ENCODE assay signal across 8 cellular contexts in genomic region chr11:73072935-73073481, GRCh38.
A peak's percentile ranks its signal among the peaks of the same experiment; 100 is the strongest.
DNase-seq lines count a peak whose midpoint lies in the region; ATAC-seq and TF ChIP-seq lines count a peak whose summit lies in the region.

No MANE protein-coding gene starts in this region.

- H3F3A ChIP-seq in Loucy (ENCODE audit: low read depth), result peaks cover 8% of the 10 kb centered on the region; the same call in 1 of the 2 replicates

- H3K79me2 ChIP-seq in Loucy (ENCODE audit: insufficient read depth, low read length), result peaks cover 96% of the 10 kb centered on the region

- H3K9ac ChIP-seq in Loucy (ENCODE audit: low read depth, low read length, poor library complexity, severe bottlenecking) (no peak overlapping the region), muscle layer of colon (ENCODE audit: low read length) (peak overlapping the region; percentile 4)

- H3K4me3 ChIP-seq in Loucy (ENCODE audit: low read length, poor library complexity, severe bottlenecking) (peak overlapping the region; percentile 27), muscle layer of colon (ENCODE audit: low read depth in 1 of 2, low read length in 2 of 2) (peak overlapping the region in 1 of 2 donors; percentile 6)

- H4K20me1 ChIP-seq in Loucy (ENCODE audit: insufficient read depth, low read length, poor library complexity, severe bottlenecking), result peaks cover 71% of the 10 kb centered on the region

- POLR2A ChIA-PET in HEK293T (lab: Yijun Ruan, JAX), result no interaction called here

- peak overlapping the region; percentile 63 for H3K4me2 ChIP-seq in Loucy (ENCODE audit: low read depth, low read length, poor library complexity, severe bottlenecking)

- peaks cover 23% of the 10 kb centered on the region for H3K36me3 ChIP-seq in Loucy (ENCODE audit: insufficient read depth, low read length)
- H3K36me3 ChIP-seq in muscle layer of colon (ENCODE audit: insufficient read depth, low read length), result no peaks in the 10 kb centered on the region

- H3K4me1 ChIP-seq in Loucy (ENCODE audit: insufficient read depth, low read length, poor library complexity, severe bottlenecking) (peaks cover 19% of the 10 kb centered on the region), muscle layer of colon (ENCODE audit: insufficient read depth, low read length) (peaks cover 19% of the 10 kb centered on the region)

- peak; percentile 64 for ATAC-seq in GM21367 (IDR thresholded peaks at IDR 0.05; ENCODE audit: unreplicated experiment)
- no peak for ATAC-seq in HG02973 (IDR thresholded peaks at IDR 0.05; ENCODE audit: unreplicated experiment)

- CTCF ChIA-PET in HEK293T (lab: Yijun Ruan, JAX), result no interaction called here

- H3K9me3 ChIP-seq in Loucy (ENCODE audit: insufficient read depth, low read depth, low read length), result peaks cover 9% of the 10 kb centered on the region; the same call in 1 of the 2 replicates
- H3K9me3 ChIP-seq in muscle layer of colon (ENCODE audit: low read length), result no peaks in the 10 kb centered on the region

- peaks cover 6% of the 10 kb centered on the region for H3K27me3 ChIP-seq in Loucy (ENCODE audit: insufficient read depth, low read length, poor library complexity, severe bottlenecking)
- no peaks in the 10 kb centered on the region for H3K27me3 ChIP-seq in muscle layer of colon (ENCODE audit: control insufficient read depth in 1 of 2, insufficient read depth in 2 of 2, low read length in 2 of 2)

- no peaks in the 10 kb centered on the region for H3K9me2 ChIP-seq in Loucy (replicated peaks; ENCODE audit: low read depth, low read length)

- H2AFZ ChIP-seq in Loucy (ENCODE audit: low read length), result no peak overlapping the region

- peak overlapping the region; percentile 35 for H3K27ac ChIP-seq in muscle layer of colon (ENCODE audit: low read depth, low read length)

- peak; percentile 4 for DNase-seq in EL
- DNase-seq in central memory CD4-positive, alpha-beta T cell, result peak; percentile 1
- no peak for DNase-seq in HEK293T (ENCODE audit: extremely low spot score)
- DNase-seq in effector CD4-positive, alpha-beta T cell, result no peak

- TF ChIP-seq CTCF in Loucy (conservative IDR thresholded peaks at IDR 0.05; ENCODE audit: low read length), result no peak

TF ChIP-seq in HEK293T, 16 proteins besides CTCF, POLR2A, EP300 and RAD21:
- no peak for TF ChIP-seq LEF1 (IDR thresholded peaks at IDR 0.05; ENCODE audit: borderline replicate concordance)
- no peak for TF ChIP-seq HDGF (IDR thresholded peaks at IDR 0.05; ENCODE audit: borderline replicate concordance)
- no peak for TF ChIP-seq ARNT (IDR thresholded peaks at IDR 0.05)
- no peak for TF ChIP-seq SUZ12 (IDR thresholded peaks at IDR 0.05)
- no peak for TF ChIP-seq NFRKB (IDR thresholded peaks at IDR 0.05)
- no peak for TF ChIP-seq FOXK2 (IDR thresholded peaks at IDR 0.05)
- TF ChIP-seq CTBP1 (IDR thresholded peaks at IDR 0.05; ENCODE audit: borderline replicate concordance), result no peak
- TF ChIP-seq SP1 (IDR thresholded peaks at IDR 0.05), result no peak
- no peak for TF ChIP-seq ZNF384 (IDR thresholded peaks at IDR 0.05)
- no peak for TF ChIP-seq FOXA1 (IDR thresholded peaks at IDR 0.05)
- no peak for TF ChIP-seq PKNOX1 (IDR thresholded peaks at IDR 0.05)

Comparison
In these comparisons a context has a peak if more than half of its experiments do, and no peak if none do; other contexts are left out.
1. DNase-seq: peak in EL (single experiment) and central memory CD4-positive, alpha-beta T cell (single experiment); none in HEK293T (single experiment) and effector CD4-positive, alpha-beta T cell (single experiment).